In genomic region chr14:61750708-61751474, GRCh38 we compare ENCODE assay signal across 8 cellular contexts. TPM values are rescaled to one million over a fixed set of nuclear protein-coding genes. Genes with fewer than 3 reads are reported as not detected.
DNase-seq lines count a peak whose midpoint lies in the region; ATAC-seq and TF ChIP-seq lines count a peak whose summit lies in the region.

No MANE protein-coding gene starts in this region.

- H3K27me3 ChIP-seq in parathyroid adenoma (ENCODE audit: control insufficient read depth, insufficient read depth, low read length) (no peaks in the 10 kb centered on the region), tibial artery (no peaks in the 10 kb centered on the region)

- H3K9me3 ChIP-seq in parathyroid adenoma (ENCODE audit: control insufficient read depth, low read length) = no peaks in the 10 kb centered on the region
- H3K9me3 ChIP-seq in tibial artery = no peaks in the 10 kb centered on the region

- H3K36me3 Mint-ChIP-seq in CD14-positive monocyte (peaks cover 20 to 23% of the 10 kb centered on the region in 2 donors), glutamatergic neuron (ENCODE audit: unreplicated experiment) (no peaks in the 10 kb centered on the region)

- TF ChIP-seq POLR2A in Raji (IDR thresholded peaks at IDR 0.05; ENCODE audit: insufficient read depth, low read depth, low read length) = peak; percentile 83

- H3K4me3 ChIP-seq in parathyroid adenoma (ENCODE audit: low read depth, low read length) (peak overlapping the region; percentile 52), tibial artery (peak overlapping the region; percentile 60 to 71)

- DNase-seq in CD14-positive monocyte (ENCODE audit: low spot score) = peak; percentile 82
- peak; percentile 66 for DNase-seq in activated naive CD4-positive, alpha-beta T cell treated with anti-CD3 and anti-CD28 coated beads, Interleukin-2, amount 50 U/mL, for 16 hours
- peak; percentile 67 for DNase-seq in glutamatergic neuron
- peak; percentile 88 to 96 for DNase-seq in tibial artery

- H3K79me2 ChIP-seq in parathyroid adenoma = no peaks in the 10 kb centered on the region

- H3K9ac ChIP-seq in parathyroid adenoma = no peak overlapping the region

- H3K4me1 ChIP-seq in parathyroid adenoma (no peaks in the 10 kb centered on the region), tibial artery (peaks cover 0 to 48% (median 6%) of the 10 kb centered on the region in 4 donors)

- H3K27ac Mint-ChIP-seq in CD14-positive monocyte = peak overlapping the region; percentile 86 to 95 (median 92)
- H3K27ac Mint-ChIP-seq in glutamatergic neuron (ENCODE audit: unreplicated experiment) = peak overlapping the region; percentile 38

- H3K4me2 ChIP-seq in parathyroid adenoma (ENCODE audit: low read length) = peak overlapping the region; percentile 58

- peak overlapping the region; percentile 82 to 92 for H3K4me3 Mint-ChIP-seq in CD14-positive monocyte
- peak overlapping the region; percentile 90 for H3K4me3 Mint-ChIP-seq in glutamatergic neuron (ENCODE audit: unreplicated experiment)

- ATAC-seq in GM19397 (IDR thresholded peaks at IDR 0.05; ENCODE audit: unreplicated experiment) (peak; percentile 96), HG03565 (IDR thresholded peaks at IDR 0.05; ENCODE audit: unreplicated experiment) (peak; percentile 80)

- intact Hi-C loops in CD14-positive monocyte (cut with micrococcal nuclease) (loop anchor here in 1 of 2 donors (5.0 kb wide), 1 partner anchor 279 kb away; no protein-coding TSS in a partner anchor), tibial artery (cut with DNase I; ENCODE audit: low total_unique reads) (loop anchor here (5.0 kb wide), 1 partner anchor 54 kb away; the partner anchor contains the start of gene HIF1A)

- no peaks in the 10 kb centered on the region for H3K36me3 ChIP-seq in parathyroid adenoma (ENCODE audit: control insufficient read depth, insufficient read depth, low read length)
- H3K36me3 ChIP-seq in tibial artery = peaks cover 0 to 8% (median 1%) of the 10 kb centered on the region in 3 donors

- peaks cover 0 to 1% (median 0%) of the 10 kb centered on the region in 3 donors for H3K27me3 Mint-ChIP-seq in CD14-positive monocyte (ENCODE audit: low read depth in 3 of 3)
- H3K27me3 Mint-ChIP-seq in glutamatergic neuron (ENCODE audit: unreplicated experiment) = peaks cover 3% of the 10 kb centered on the region

- peaks cover 41% of the 10 kb centered on the region for H3K4me1 Mint-ChIP-seq in CD14-positive monocyte
- peaks cover 3% of the 10 kb centered on the region for H3K4me1 Mint-ChIP-seq in glutamatergic neuron (ENCODE audit: low read depth, unreplicated experiment)

- H3K27ac ChIP-seq in parathyroid adenoma = peak overlapping the region; percentile 29
- peak overlapping the region; percentile 93 to 95 for H3K27ac ChIP-seq in tibial artery

- H2AFZ ChIP-seq in parathyroid adenoma = peak overlapping the region; percentile 78

- TF ChIP-seq CTCF in CD14-positive monocyte (IDR thresholded peaks at IDR 0.05) (no peak), glutamatergic neuron (IDR thresholded peaks at IDR 0.05; ENCODE audit: partially characterized antibody, unreplicated experiment) (no peak), parathyroid adenoma (IDR thresholded peaks at IDR 0.05) (no peak), tibial artery (IDR thresholded peaks at IDR 0.05) (no peak)

- peaks cover 0 to 2% (median 0%) of the 10 kb centered on the region in 7 donors for H3K9me3 Mint-ChIP-seq in CD14-positive monocyte
- H3K9me3 Mint-ChIP-seq in glutamatergic neuron (ENCODE audit: unreplicated experiment) = peaks cover 4% of the 10 kb centered on the region

RNA-seq across cellular contexts. Expression of gene SNAPC1, which starts 11.3 kb away (rescaled TPM):
- 1 to 10 TPM; 2.9 to 3.2 TPM for polyA plus RNA-seq in CD14-positive monocyte
- total RNA-seq in glutamatergic neuron (ENCODE audit: unreplicated experiment) = 1.3 TPM

RNA-seq across cellular contexts. Expression of gene HIF1A, which starts 55.6 kb away (rescaled TPM):
- polyA plus RNA-seq in CD14-positive monocyte = 100 to 1,000 TPM in 1 of 2 donors, 10 to 100 TPM in 1; 79.0 to 137 TPM
- 145 TPM for total RNA-seq in glutamatergic neuron (ENCODE audit: unreplicated experiment)

Comparison
In these comparisons a context has a peak if more than half of its experiments do, and no peak if none do; other contexts are left out.
1. Peak in every context shown above with its lines: DNase-seq, ATAC-seq, H3K4me3 ChIP-seq and H3K27ac ChIP-seq.